ENCODE assay signal across 8 cellular contexts in genomic region chr7:135980665-135981180, GRCh38. TPM values are rescaled to one million over a fixed set of nuclear protein-coding genes. Genes with fewer than 3 reads are reported as not detected.
DNase-seq lines count a peak whose midpoint lies in the region; ATAC-seq and TF ChIP-seq lines count a peak whose summit lies in the region.

No MANE protein-coding gene starts in this region.

- peak overlapping the region in 2 of 4 donors; percentile 8 to 24 for H3K4me3 ChIP-seq in esophagus muscularis mucosa
- H3K4me3 ChIP-seq in dorsolateral prefrontal cortex, result peak overlapping the region in 6 of 59 donors; percentile 5 to 33 (median 26)

- ATAC-seq in GM19452 (IDR thresholded peaks at IDR 0.05; ENCODE audit: unreplicated experiment) (peak; percentile 68), HG03520 (IDR thresholded peaks at IDR 0.05; ENCODE audit: unreplicated experiment) (peak; percentile 74)

- TF ChIP-seq POLR2A in esophagus muscularis mucosa (IDR thresholded peaks at IDR 0.05; ENCODE audit: low read depth), result no peak

- DNase-seq in AG20443 (ENCODE audit: low spot score) (peak; percentile 11), esophagus muscularis mucosa (ENCODE audit: extremely low spot score) (no peak), AG08395 (ENCODE audit: low spot score) (no peak), dorsolateral prefrontal cortex (no peak)
- DNase-seq in activated CD4-positive, alpha-beta T cell treated with anti-CD3 and anti-CD28 coated beads for 24 hours (ENCODE audit: low read depth in 2 of 2), result peak; percentile 5 to 17
- peak; percentile 10 for DNase-seq in stimulated activated CD4-positive, alpha-beta T cell treated with anti-CD3 and anti-CD28 coated beads, Interleukin-4, amount 100 ng/mL, for 1 hour

- 69% methylated on average over 3 of the region's 3 CpGs for WGBS in esophagus muscularis mucosa

- no peaks in the 10 kb centered on the region for H3K36me3 ChIP-seq in esophagus muscularis mucosa

- intact Hi-C loops in esophagus muscularis mucosa (cut with DNase I) (no loop called here), dorsolateral prefrontal cortex (cut with DNase I) (no loop called here)

- peak overlapping the region; percentile 13 to 57 (median 34) for H3K27ac ChIP-seq in esophagus muscularis mucosa (replicated peaks in 1 of 4)
- peak overlapping the region in 4 of 59 donors; percentile 0 to 19 (median 9) for H3K27ac ChIP-seq in dorsolateral prefrontal cortex

- no peaks in the 10 kb centered on the region for H3K9me3 ChIP-seq in esophagus muscularis mucosa

- no peak for TF ChIP-seq EP300 in esophagus muscularis mucosa (IDR thresholded peaks at IDR 0.05)

- no peak for TF ChIP-seq CTCF in esophagus muscularis mucosa (IDR thresholded peaks at IDR 0.05)
- no peak for TF ChIP-seq CTCF in dorsolateral prefrontal cortex (IDR thresholded peaks at IDR 0.05 in 54 of 56, conservative IDR thresholded peaks at IDR 0.05 in 2 of 56; ENCODE audit: low read depth in 1 of 56, partially characterized antibody in 56 of 56)

- H3K4me1 ChIP-seq in esophagus muscularis mucosa, result peaks cover 11 to 25% (median 16%) of the 10 kb centered on the region in 4 donors

- H3K27me3 ChIP-seq in esophagus muscularis mucosa, result no peaks in the 10 kb centered on the region
- no peaks in the 10 kb centered on the region for H3K27me3 ChIP-seq in dorsolateral prefrontal cortex

RNA-seq across cellular contexts. Expression of gene MTPN, which starts 3.6 kb away (rescaled TPM):
- total RNA-seq in esophagus muscularis mucosa (10 to 100 TPM; 68.8 to 74.9 (median 71.5) TPM), dorsolateral prefrontal cortex (100 to 1,000 TPM in 115 of 120 experiments, 10 to 100 TPM in 5; 80.0 to 205 (median 144) TPM)

Comparison
In these comparisons a context has a peak if more than half of its experiments do, and no peak if none do; other contexts are left out.
1. DNase-seq: peak in AG20443 (single experiment), activated CD4-positive, alpha-beta T cell treated with anti-CD3 and anti-CD28 coated beads for 24 hours (2 of 2) and stimulated activated CD4-positive, alpha-beta T cell treated with anti-CD3 and anti-CD28 coated beads, Interleukin-4, amount 100 ng/mL, for 1 hour (single experiment); none in esophagus muscularis mucosa (single experiment), AG08395 (single experiment) and dorsolateral prefrontal cortex (0 of 10).